ENCODE assay signal across 24 cellular contexts in the genomic region with DNA sequence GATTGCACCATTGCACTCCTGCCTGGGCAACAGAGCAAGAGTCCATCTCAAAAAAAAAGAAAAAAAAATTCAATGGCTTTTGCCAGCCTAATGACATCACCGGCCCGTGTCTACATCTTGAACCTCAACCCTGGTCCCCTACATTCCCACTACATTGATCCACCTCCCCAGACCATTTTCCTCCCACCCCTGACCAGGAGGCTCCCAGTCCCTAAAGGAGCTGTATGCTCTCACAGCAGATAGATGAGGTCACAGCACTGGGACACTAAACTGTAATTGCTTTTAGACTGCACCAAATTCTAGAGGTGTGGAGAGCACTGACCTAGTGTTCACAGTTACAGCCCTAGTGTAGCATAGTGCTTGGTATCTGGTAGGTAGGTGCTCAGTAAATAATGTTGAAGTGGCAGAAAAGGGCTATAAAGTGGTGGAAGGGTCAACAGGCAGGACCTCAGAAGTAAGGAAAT. TPM values are rescaled to one million over a fixed set of nuclear protein-coding genes. Genes with fewer than 3 reads are reported as not detected.
DNase-seq lines count a peak whose midpoint lies in the region; ATAC-seq, FAIRE-seq and TF ChIP-seq lines count a peak whose summit lies in the region.
"Had no signal": no experiment of that assay in that cellular context is flagged by ENCODE, and none has a peak within 500 bp of the region (broad histone marks: within the 10 kb centered on the region; RNA-seq: fewer than 3 reads in every experiment).

No MANE protein-coding gene starts in this region.

- no peaks in the 10 kb centered on the region for H3K9me3 Mint-ChIP-seq in CD14-positive monocyte
- H3K9me3 Mint-ChIP-seq in activated CD8-positive, alpha-beta T cell treated with anti-CD3 and anti-CD28 coated beads for 36 hours = no peaks in the 10 kb centered on the region
- H3K9me3 Mint-ChIP-seq: activated naive CD4-positive, alpha-beta T cell treated with anti-CD3 and anti-CD28 coated beads, Interleukin-2, amount 50 U/mL, for 24 hours; activated T-cell treated with anti-CD3 and anti-CD28 coated beads, Interleukin-2, amount 50 U/mL, for 4 hours; neural crest cell had no signal

- H3K27ac ChIP-seq in lower lobe of right lung = no peak overlapping the region
- H3K27ac ChIP-seq: GM23248, heart right ventricle, Peyer's patch, SJCRH30 had no signal

- intact Hi-C loops in CD14-positive monocyte (cut with micrococcal nuclease) = no loop called here
- intact Hi-C loops in activated CD8-positive, alpha-beta T cell treated with anti-CD3 and anti-CD28 coated beads for 36 hours (cut with micrococcal nuclease) = no loop called here
- intact Hi-C loops in lower lobe of right lung (cut with DNase I) = no loop called here

- H3K4me1 ChIP-seq in lower lobe of right lung = no peaks in the 10 kb centered on the region
- H3K4me1 ChIP-seq: heart right ventricle, Peyer's patch, SJCRH30 had no signal

- DNase-seq in CD14-positive monocyte (ENCODE audit: low spot score) (no peak), GM12891 (ENCODE audit: insufficient read length, low spot score) (no peak), lower lobe of right lung (no peak), NCI-H82 treated with DMSO at 0.1 percent for 48 hours (lab: John Stamatoyannopoulos, UW; ENCODE audit: unreplicated experiment) (no peak)
- no peak for DNase-seq in activated CD8-positive, alpha-beta T cell treated with anti-CD3 and anti-CD28 coated beads for 36 hours
- DNase-seq: activated T-cell treated with anti-CD3 and anti-CD28 coated beads, Interleukin-2, amount 50 U/mL, for 4 hours; effector CD4-positive, alpha-beta T cell; erythroblast; foreskin fibroblast; GM23248; heart right ventricle; NCI-H1436 treated with DMSO at 0.1 percent for 48 hours; NCI-H524; Peyer's patch; SJCRH30; stimulated activated CD8-positive, alpha-beta memory T cell treated with anti-CD3 and anti-CD28 coated beads, Interleukin-4, amount 100 ng/mL, for 48 hours; substantia nigra; T-helper 1 cell had no signal

- peaks cover 45% of the 10 kb centered on the region for H3K36me3 ChIP-seq in lower lobe of right lung

- H3K4me3 Mint-ChIP-seq in CD14-positive monocyte = no peak overlapping the region
- H3K4me3 Mint-ChIP-seq in activated CD8-positive, alpha-beta T cell treated with anti-CD3 and anti-CD28 coated beads for 36 hours = no peak overlapping the region
- H3K4me3 Mint-ChIP-seq: activated naive CD4-positive, alpha-beta T cell treated with anti-CD3 and anti-CD28 coated beads, Interleukin-2, amount 50 U/mL, for 24 hours; activated T-cell treated with anti-CD3 and anti-CD28 coated beads, Interleukin-2, amount 50 U/mL, for 4 hours; neural crest cell had no signal

- peaks cover 48 to 62% of the 10 kb centered on the region in 2 donors for H3K36me3 Mint-ChIP-seq in CD14-positive monocyte
- H3K36me3 Mint-ChIP-seq in activated CD8-positive, alpha-beta T cell treated with anti-CD3 and anti-CD28 coated beads for 36 hours (ENCODE audit: low read depth) = peaks cover 55% of the 10 kb centered on the region

- peak; percentile 49; the same call in 1 of the 2 replicates for TF ChIP-seq POLR2A in GM12891 (IDR thresholded peaks at IDR 0.05; ENCODE audit: low read depth, low read length)

- no peaks in the 10 kb centered on the region for H3K27me3 Mint-ChIP-seq in CD14-positive monocyte (ENCODE audit: low read depth in 3 of 3)
- H3K27me3 Mint-ChIP-seq in activated CD8-positive, alpha-beta T cell treated with anti-CD3 and anti-CD28 coated beads for 36 hours = no peaks in the 10 kb centered on the region
- H3K27me3 Mint-ChIP-seq: activated naive CD4-positive, alpha-beta T cell treated with anti-CD3 and anti-CD28 coated beads, Interleukin-2, amount 50 U/mL, for 24 hours; progenitor cell of endocrine pancreas had no signal

- H3K4me1 Mint-ChIP-seq in CD14-positive monocyte = peaks cover 29% of the 10 kb centered on the region
- peaks cover 45% of the 10 kb centered on the region for H3K4me1 Mint-ChIP-seq in activated CD8-positive, alpha-beta T cell treated with anti-CD3 and anti-CD28 coated beads for 36 hours (ENCODE audit: low read depth)
- H3K4me1 Mint-ChIP-seq: neural crest cell had no signal

- no peak overlapping the region for H3K4me3 ChIP-seq in lower lobe of right lung
- H3K4me3 ChIP-seq: GM23248, heart right ventricle, Peyer's patch, SJCRH30 had no signal

- CTCF ChIA-PET in activated CD8-positive, alpha-beta T cell treated with anti-CD3 and anti-CD28 coated beads for 36 hours (lab: Charles Lee) = interaction anchor here (0.6 kb wide), 1 partner anchor 188 kb away, joined by 3 read pairs; no protein-coding TSS in a partner anchor

- POLR2A ChIA-PET in activated CD8-positive, alpha-beta T cell treated with anti-CD3 and anti-CD28 coated beads for 36 hours (lab: Charles Lee) = interaction anchor here (0.6 to 16.3 kb wide), 3 partner anchors 9 to 502 kb away, joined by 3 to 214 read pairs (median 4); a partner anchor contains a TSS

- H3K27me3 ChIP-seq in lower lobe of right lung (ENCODE audit: low read depth) = no peaks in the 10 kb centered on the region
- H3K27me3 ChIP-seq: heart right ventricle, Peyer's patch, SJCRH30 had no signal

- no peaks in the 10 kb centered on the region for H3K9me3 ChIP-seq in lower lobe of right lung
- H3K9me3 ChIP-seq: heart right ventricle, Peyer's patch, SJCRH30 had no signal

- TF ChIP-seq CTCF in CD14-positive monocyte (IDR thresholded peaks at IDR 0.05) (no peak), lower lobe of right lung (IDR thresholded peaks at IDR 0.05) (no peak)
- no peak for TF ChIP-seq CTCF in activated CD8-positive, alpha-beta T cell treated with anti-CD3 and anti-CD28 coated beads for 36 hours (IDR thresholded peaks at IDR 0.05)

- no peak for FAIRE-seq in GM12891 (lab: Jason Lieb, UNC)
- FAIRE-seq: GM19239 had no signal

- no peak for ATAC-seq in activated CD8-positive, alpha-beta T cell treated with anti-CD3 and anti-CD28 coated beads for 36 hours
- ATAC-seq in lower lobe of right lung = peak; percentile 22 to 34
- ATAC-seq in GM18867 (IDR thresholded peaks at IDR 0.05; ENCODE audit: unreplicated experiment) = no peak
- ATAC-seq in HG03520 (IDR thresholded peaks at IDR 0.05; ENCODE audit: unreplicated experiment) = no peak
- ATAC-seq: activated T-cell treated with anti-CD3 and anti-CD28 coated beads, Interleukin-2, amount 50 U/mL, for 4 hours; heart right ventricle had no signal

- H3K27ac Mint-ChIP-seq in CD14-positive monocyte = peak overlapping the region in 4 of 7 donors; percentile 18 to 57 (median 46)
- H3K27ac Mint-ChIP-seq in activated CD8-positive, alpha-beta T cell treated with anti-CD3 and anti-CD28 coated beads for 36 hours = peak overlapping the region; percentile 62
- H3K27ac Mint-ChIP-seq: activated naive CD4-positive, alpha-beta T cell treated with anti-CD3 and anti-CD28 coated beads, Interleukin-2, amount 50 U/mL, for 24 hours; progenitor cell of endocrine pancreas had no signal

TF ChIP-seq in GM12891, 5 proteins besides CTCF, POLR2A, EP300 and RAD21:
- TF ChIP-seq POU2F2 (IDR thresholded peaks at IDR 0.05; ENCODE audit: low read depth, low read length) = no peak
- no peak for TF ChIP-seq SPI1 (IDR thresholded peaks at IDR 0.05; ENCODE audit: low read depth, low read length)
- TF ChIP-seq POLR2AphosphoS5 (IDR thresholded peaks at IDR 0.05; ENCODE audit: low read depth, low read length) = peak; percentile 48; the same call in 1 of the 2 replicates

RNA-seq across cellular contexts. Expression of a gene that starts 10.7 kb away (rescaled TPM):
- polyA plus RNA-seq in CD14-positive monocyte = 10 to 100 TPM; 11.0 to 12.2 TPM
- polyA plus RNA-seq in GM12891 (2012; ENCODE audit: low read depth, missing spikeins) = 10.3 TPM
- 10 to 100 TPM; 55.3 to 56.8 TPM for total RNA-seq in activated CD8-positive, alpha-beta T cell treated with anti-CD3 and anti-CD28 coated beads for 36 hours
- total RNA-seq in lower lobe of right lung = 12.4 TPM

RNA-seq across cellular contexts. Expression of a gene that starts 21.5 kb away (rescaled TPM):
- polyA plus RNA-seq in CD14-positive monocyte = 100 to 1,000 TPM; 757 to 790 TPM
- 69.0 TPM for polyA plus RNA-seq in GM12891 (2012; ENCODE audit: low read depth, missing spikeins)
- total RNA-seq in activated CD8-positive, alpha-beta T cell treated with anti-CD3 and anti-CD28 coated beads for 36 hours = 10 to 100 TPM; 74.5 to 77.1 TPM
- 100.0 TPM for total RNA-seq in lower lobe of right lung

RNA-seq across cellular contexts. Expression of a gene that starts 42.7 kb away (rescaled TPM):
- under 1 TPM; 0.08 to 0.20 TPM for polyA plus RNA-seq in CD14-positive monocyte
- polyA plus RNA-seq in GM12891 (2012; ENCODE audit: low read depth, missing spikeins) = 16.3 TPM
- not detected for total RNA-seq in activated CD8-positive, alpha-beta T cell treated with anti-CD3 and anti-CD28 coated beads for 36 hours
- total RNA-seq in lower lobe of right lung = 274 TPM

Comparison
In these comparisons a context has a peak if more than half of its experiments do, and no peak if none do; other contexts are left out.
1. ATAC-seq: peak in lower lobe of right lung (2 of 2); none in activated CD8-positive, alpha-beta T cell treated with anti-CD3 and anti-CD28 coated beads for 36 hours (single experiment), GM18867 (single experiment) and HG03520 (single experiment).
2. RNA of a gene that starts 42.7 kb away (total RNA-seq): 274 TPM in lower lobe of right lung (single experiment); not detected in activated CD8-positive, alpha-beta T cell treated with anti-CD3 and anti-CD28 coated beads for 36 hours; every median in the first group is over 100 times any median in the second.